ENCODE assay signal across 18 cellular contexts in the genomic region with DNA sequence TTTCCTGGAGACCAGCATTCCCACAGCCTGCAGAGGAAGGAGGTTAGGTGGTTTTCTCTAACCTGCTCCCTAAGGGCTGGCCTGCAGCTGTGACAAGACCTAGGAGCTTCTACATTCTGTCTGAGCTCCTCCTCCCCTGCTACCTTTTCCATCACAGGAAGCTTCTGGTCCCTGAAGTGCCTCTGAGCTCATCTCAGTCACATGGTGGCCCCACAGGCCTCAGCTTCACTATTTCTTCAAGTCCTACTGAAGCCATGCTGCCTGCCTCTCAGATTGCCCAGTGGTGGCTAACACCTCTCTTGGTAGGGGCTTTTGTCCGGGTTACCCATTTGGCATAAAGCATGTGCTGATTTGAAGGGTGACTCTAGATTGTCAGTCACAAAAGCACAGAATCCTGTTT.
A peak's percentile ranks its signal among the peaks of the same experiment; 100 is the strongest.
DNase-seq lines count a peak whose midpoint lies in the region; ATAC-seq and TF ChIP-seq lines count a peak whose summit lies in the region.
"Had no signal": no experiment of that assay in that cellular context is flagged by ENCODE, and none has a peak within 500 bp of the region (broad histone marks: within the 10 kb centered on the region; RNA-seq: fewer than 3 reads in every experiment).

No MANE protein-coding gene starts in this region.

- H3K4me1 ChIP-seq in BLaER1 treated with 17β-estradiol and CSF1 and Interleukin-3, amounts not matched to agents 10 nM and 100 nM: peaks cover 0 to 20% (median 14%) of the 10 kb centered on the region in 10 experiments; a peak in 12 of 20 replicates
- H3K4me1 ChIP-seq: colonic mucosa, lower lobe of right lung had no signal

- in situ Hi-C loops in brain microvascular endothelial cell (cut with HindIII; ENCODE audit: low pct_ligation_motif_present, low sequenced_read_pairs): no loop called here

- no peaks in the 10 kb centered on the region for H3K9me3 ChIP-seq in BLaER1 treated with 17β-estradiol and CSF1 and Interleukin-3, amounts not matched to agents 10 nM and 100 nM (replicated peaks in 1 of 11)
- H3K9me3 ChIP-seq: colonic mucosa, lower lobe of right lung, suprapubic skin had no signal

- no peak overlapping the region for H3K9ac ChIP-seq in BLaER1 treated with 17β-estradiol and CSF1 and Interleukin-3, amounts not matched to agents 10 nM and 100 nM

- POLR2A ChIA-PET in GM10248 (lab: Yijun Ruan, JAX): no interaction called here

- intact Hi-C loops in posterior cingulate gyrus (cut with DNase I): no loop called here

- peak; percentile 28 for DNase-seq in GM10248 (ENCODE audit: extremely low spot score)
- DNase-seq in NCI-H2029 (lab: John Stamatoyannopoulos, UW): peak; percentile 67
- peak; percentile 38 for DNase-seq in islet precursor cell
- DNase-seq in posterior cingulate gyrus: no peak
- DNase-seq in brain microvascular endothelial cell: no peak
- DNase-seq: activated T-cell treated with anti-CD3 and anti-CD28 coated beads, Interleukin-2, amount 50 U/mL, for 24 hours; AML-193; colonic mucosa; lower lobe of right lung; naive thymus-derived CD8-positive, alpha-beta T cell; NCI-H226; stimulated activated CD4-positive, alpha-beta T cell treated with anti-CD3 and anti-CD28 coated beads, Interleukin-2, amount 100 ng/mL, for 48 hours had no signal

- peaks cover 0 to 77% (median 24%) of the 10 kb centered on the region in 11 experiments; a peak in 14 of 22 replicates for H3K36me3 ChIP-seq in BLaER1 treated with 17β-estradiol and CSF1 and Interleukin-3, amounts not matched to agents 10 nM and 100 nM
- H3K36me3 ChIP-seq in brain microvascular endothelial cell (replicated peaks): no peaks in the 10 kb centered on the region
- H3K36me3 ChIP-seq: colonic mucosa, lower lobe of right lung, suprapubic skin had no signal

- no peak for TF ChIP-seq CTCF in GM10248 (IDR thresholded peaks at IDR 0.05; ENCODE audit: control extremely low read depth, extremely low read depth, low read depth, missing control alignments)
- TF ChIP-seq CTCF in brain microvascular endothelial cell (IDR thresholded peaks at IDR 0.05; ENCODE audit: low read depth, low read length, missing control alignments): no peak

- H3K4me3 ChIP-seq in BLaER1 treated with 17β-estradiol and CSF1 and Interleukin-3, amounts not matched to agents 10 nM and 100 nM: no peak overlapping the region
- no peak overlapping the region for H3K4me3 ChIP-seq in brain microvascular endothelial cell (ENCODE audit: low read depth, low read length)
- H3K4me3 ChIP-seq: colonic mucosa, GM23338, hepatocyte, lower lobe of right lung, suprapubic skin had no signal

- H3K27me3 ChIP-seq in BLaER1 treated with 17β-estradiol and CSF1 and Interleukin-3, amounts not matched to agents 10 nM and 100 nM: no peaks in the 10 kb centered on the region
- H3K27me3 ChIP-seq in brain microvascular endothelial cell (replicated peaks): no peaks in the 10 kb centered on the region
- H3K27me3 ChIP-seq: colonic mucosa, hepatocyte, suprapubic skin had no signal

- peak overlapping the region in 7 of 11 experiments; percentile 22 to 67 (median 52); a peak in 12 of 22 replicates for H3K4me2 ChIP-seq in BLaER1 treated with 17β-estradiol and CSF1 and Interleukin-3, amounts not matched to agents 10 nM and 100 nM
- H3K4me2 ChIP-seq: GM23338, hepatocyte had no signal

- peak overlapping the region in 1 of 11 experiments; percentile 30; a peak in 1 of 22 replicates for H3K27ac ChIP-seq in BLaER1 treated with 17β-estradiol and CSF1 and Interleukin-3, amounts not matched to agents 10 nM and 100 nM
- H3K27ac ChIP-seq in brain microvascular endothelial cell: no peak overlapping the region
- H3K27ac ChIP-seq: colonic mucosa, hepatocyte, lower lobe of right lung, suprapubic skin had no signal

- H4K20me1 ChIP-seq in BLaER1 treated with 17β-estradiol and CSF1 and Interleukin-3, amounts not matched to agents 10 nM and 100 nM: peaks cover 0 to 53% (median 0%) of the 10 kb centered on the region in 11 experiments; a peak in 5 of 22 replicates

- CTCF ChIA-PET in GM10248 (lab: Yijun Ruan, JAX): interaction anchor here (0.7 to 2.4 kb wide), 8 partner anchors 8 to 35 kb away, joined by 3 to 9 read pairs (median 4); no protein-coding TSS in a partner anchor

- ATAC-seq in GM21737 (IDR thresholded peaks at IDR 0.05; ENCODE audit: unreplicated experiment): no peak
- ATAC-seq: activated naive CD4-positive, alpha-beta T cell treated with anti-CD3 and anti-CD28 coated beads, Interleukin-2, amount 50 U/mL, for 72 hours; GM23338; lower lobe of right lung; naive thymus-derived CD8-positive, alpha-beta T cell had no signal

Comparison
In these comparisons a context has a peak if more than half of its experiments do, and no peak if none do; other contexts are left out.
1. DNase-seq: peak in GM10248 (single experiment), NCI-H2029 (single experiment) and islet precursor cell (single experiment); none in posterior cingulate gyrus (0 of 10) and brain microvascular endothelial cell (single experiment).